Comparison of ENCODE assay signal across 8 cellular contexts in the genomic region with DNA sequence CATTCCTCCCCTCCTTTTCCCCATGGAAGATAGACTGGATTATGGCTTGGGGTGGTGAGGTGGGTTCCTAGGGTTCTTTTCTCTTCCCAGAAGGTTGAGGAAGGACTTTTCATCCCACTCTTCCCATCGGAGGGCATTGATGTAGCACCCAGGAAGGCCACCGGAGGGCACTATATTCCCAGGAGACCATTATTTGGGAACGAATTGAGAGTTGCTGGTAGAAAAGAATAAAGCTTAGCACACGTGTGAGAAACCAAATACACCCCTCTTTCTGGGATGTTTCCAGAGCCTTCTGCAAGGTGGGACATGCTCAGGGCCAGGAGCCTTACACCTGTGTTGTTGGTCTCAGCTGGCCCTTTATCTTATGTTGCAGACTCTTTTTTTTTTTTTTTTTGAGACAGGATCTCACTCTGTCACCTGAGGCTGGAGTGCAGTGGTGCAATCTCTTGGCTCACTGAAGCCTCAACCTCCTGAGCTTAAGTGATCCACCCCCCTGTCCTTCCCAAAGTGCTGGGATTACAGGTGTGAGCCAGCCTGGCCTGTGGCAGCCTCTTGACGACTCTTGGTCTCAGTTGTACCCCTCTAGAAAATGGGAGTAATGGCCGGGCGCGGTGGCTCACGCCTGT. TPM values are rescaled to one million over a fixed set of nuclear protein-coding genes. Genes with fewer than 3 reads are reported as not detected.
DNase-seq lines count a peak whose midpoint lies in the region; ATAC-seq, FAIRE-seq and TF ChIP-seq lines count a peak whose summit lies in the region.

No MANE protein-coding gene starts in this region.

- no peak overlapping the region for H3K27ac ChIP-seq in RWPE2 (ENCODE audit: poor library complexity, severe bottlenecking)
- H3K27ac ChIP-seq in dorsolateral prefrontal cortex = no peak overlapping the region
- no peak overlapping the region for H3K27ac ChIP-seq in lower lobe of right lung

- no peak for FAIRE-seq in urothelium cell line (lab: Jason Lieb, UNC)

- ATAC-seq in RWPE2 (ENCODE audit: low read depth) = peak; percentile 70; the same call in 2 of the 3 replicates
- ATAC-seq in lower lobe of right lung = peak; percentile 84 to 85
- ATAC-seq in GM18868 (IDR thresholded peaks at IDR 0.05; ENCODE audit: unreplicated experiment) = no peak

- DNase-seq in NCI-H524 (lab: John Stamatoyannopoulos, UW) (peak; percentile 32 to 75), NCI-H524 treated with DMSO at 0.1 percent for 48 hours (lab: John Stamatoyannopoulos, UW) (no peak), LNCaP clone FGC (ENCODE audit: low read depth) (peak; percentile 25), RWPE2 (ENCODE audit: low spot score) (peak; percentile 52), dorsolateral prefrontal cortex (peak in 9 of 10 donors; percentile 17 to 64 (median 57)), lower lobe of right lung (peak; percentile 59), urothelium cell line (ENCODE audit: low spot score) (peak; percentile 80)

- H3K9me3 ChIP-seq in RWPE2 (ENCODE audit: severe bottlenecking) (no peaks in the 10 kb centered on the region), lower lobe of right lung (no peaks in the 10 kb centered on the region)

- H3K4me3 ChIP-seq in LNCaP clone FGC (ENCODE audit: low read depth, low read length) (no peak overlapping the region), RWPE2 (ENCODE audit: severe bottlenecking) (no peak overlapping the region), dorsolateral prefrontal cortex (no peak overlapping the region), lower lobe of right lung (no peak overlapping the region)

- intact Hi-C loops in dorsolateral prefrontal cortex (cut with DNase I) (no loop called here), lower lobe of right lung (cut with DNase I) (no loop called here)

- TF ChIP-seq CTCF in LNCaP clone FGC (IDR thresholded peaks at IDR 0.05; ENCODE audit: control insufficient read depth, extremely low read depth, insufficient read depth) (peak; percentile 94), RWPE2 (IDR thresholded peaks at IDR 0.05; ENCODE audit: poor library complexity, severe bottlenecking) (peak; percentile 83), dorsolateral prefrontal cortex (IDR thresholded peaks at IDR 0.05 in 54 of 56, conservative IDR thresholded peaks at IDR 0.05 in 2 of 56; ENCODE audit: low read depth in 1 of 56, partially characterized antibody in 56 of 56) (peak; percentile 42 to 77 (median 66)), lower lobe of right lung (IDR thresholded peaks at IDR 0.05) (peak; percentile 78)

- H3K27me3 ChIP-seq in RWPE2 (ENCODE audit: insufficient read depth, poor library complexity, severe bottlenecking) (no peaks in the 10 kb centered on the region), dorsolateral prefrontal cortex (no peaks in the 10 kb centered on the region), lower lobe of right lung (ENCODE audit: low read depth) (no peaks in the 10 kb centered on the region)

- H3K4me1 ChIP-seq in RWPE2 (ENCODE audit: insufficient read depth, poor library complexity, severe bottlenecking) (no peaks in the 10 kb centered on the region), lower lobe of right lung (no peaks in the 10 kb centered on the region)

- no peaks in the 10 kb centered on the region for H3K36me3 ChIP-seq in RWPE2 (ENCODE audit: low read depth)
- H3K36me3 ChIP-seq in lower lobe of right lung = no peaks in the 10 kb centered on the region

RNA-seq across cellular contexts. Expression of a gene that starts 6.3 kb away (rescaled TPM):
- total RNA-seq in dorsolateral prefrontal cortex (1 to 10 TPM in 67 of 120 experiments, under 1 TPM in 53; 0.18 to 3.9 (median 1.1) TPM), lower lobe of right lung (0.83 TPM)

RNA-seq across cellular contexts. Expression of a gene that starts 28.7 kb away (rescaled TPM):
- total RNA-seq in dorsolateral prefrontal cortex = under 1 TPM in 1 of 120 experiments, not detected in 119; 0.88 TPM
- 2.3 TPM for total RNA-seq in lower lobe of right lung

RNA-seq across cellular contexts. Expression of a gene that starts 46.3 kb away (rescaled TPM):
- total RNA-seq in dorsolateral prefrontal cortex (10 to 100 TPM; 15.7 to 37.4 (median 23.2) TPM), lower lobe of right lung (23.8 TPM)
